Comparison of ENCODE assay signal across 18 cellular contexts in the genomic region with DNA sequence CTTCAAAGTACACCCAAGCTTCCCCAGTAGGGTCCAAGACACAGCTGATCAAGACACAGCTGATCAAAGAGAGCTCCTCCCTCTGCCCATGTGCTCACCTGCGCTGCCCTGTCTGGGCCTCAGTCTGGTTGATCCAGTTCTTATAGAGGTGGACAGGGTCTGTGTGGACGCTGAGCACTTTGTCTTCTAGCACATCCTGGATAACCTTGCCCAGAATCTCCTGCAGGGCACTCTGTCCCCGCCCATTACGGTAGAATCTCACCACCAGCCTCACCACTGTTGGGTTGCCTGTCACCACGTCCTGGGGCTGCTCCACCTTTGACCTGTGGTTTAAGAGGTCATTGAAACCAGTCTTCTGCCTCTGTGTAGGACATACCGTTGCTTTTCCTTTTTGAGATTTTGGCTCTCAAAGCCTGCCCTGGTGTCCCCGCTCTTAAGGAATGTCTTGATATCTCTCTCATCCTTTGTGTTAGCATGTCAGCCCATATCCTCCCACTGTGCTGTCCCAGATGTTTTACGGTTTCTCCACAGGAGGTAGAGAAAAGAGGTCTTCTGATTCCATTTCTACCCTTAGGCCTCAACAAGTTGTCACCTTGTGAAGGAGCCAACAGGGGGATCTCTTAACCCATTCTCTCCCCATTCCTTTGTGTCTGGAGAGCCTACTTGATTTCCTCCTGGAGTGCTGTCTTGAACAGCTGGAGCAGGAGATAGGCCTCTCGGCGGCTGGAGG. TPM values are rescaled to one million over a fixed set of nuclear protein-coding genes. Genes with fewer than 3 reads are reported as not detected.
DNase-seq lines count a peak whose midpoint lies in the region; ATAC-seq, FAIRE-seq and TF ChIP-seq lines count a peak whose summit lies in the region.
"Had no signal": no experiment of that assay in that cellular context is flagged by ENCODE, and none has a peak within 500 bp of the region (broad histone marks: within the 10 kb centered on the region; RNA-seq: fewer than 3 reads in every experiment).

No MANE protein-coding gene starts in this region.

- no peaks in the 10 kb centered on the region for H3K4me1 ChIP-seq in mammary epithelial cell (ENCODE audit: insufficient read depth, low read length)
- H3K4me1 ChIP-seq: Peyer's patch, SJCRH30 had no signal

- BruUV-seq in MCF 10A (replicated peaks; lab: Mats Ljungman, UMichigan) = no TSS peak
- BruUV-seq in mammary epithelial cell (replicated peaks; lab: Mats Ljungman, UMichigan) = no TSS peak

- H3K36me3 ChIP-seq in mammary epithelial cell (ENCODE audit: insufficient read depth, low read length) (peaks cover 25% of the 10 kb centered on the region), bronchial epithelial cell (ENCODE audit: control insufficient read depth, insufficient read depth, low read length) (no peaks in the 10 kb centered on the region)
- H3K36me3 ChIP-seq: Peyer's patch had no signal

- H3K9ac ChIP-seq in mammary epithelial cell (ENCODE audit: insufficient read depth, low read length) = no peak overlapping the region

- H3K9me3 ChIP-seq in mammary epithelial cell (replicated peaks; ENCODE audit: insufficient read depth, low read length) = no peaks in the 10 kb centered on the region
- H3K9me3 ChIP-seq: Peyer's patch, SJCRH30 had no signal

- H3K4me2 ChIP-seq in mammary epithelial cell (ENCODE audit: insufficient read depth, low read depth, low read length) = no peak overlapping the region

- TF ChIP-seq CTCF in MCF 10A (IDR thresholded peaks at IDR 0.05; ENCODE audit: unreplicated experiment) = no peak
- TF ChIP-seq CTCF in mammary epithelial cell (conservative IDR thresholded peaks at IDR 0.05 in 1 of 2, IDR thresholded peaks at IDR 0.05 in 1 of 2; ENCODE audit: extremely low read depth in 1 of 2, insufficient read depth in 1 of 2, low read depth in 1 of 2, low read length in 2 of 2) = no peak
- TF ChIP-seq CTCF in bronchial epithelial cell (IDR thresholded peaks at IDR 0.05; ENCODE audit: insufficient read depth, low read length, severe bottlenecking) = no peak
- no peak for TF ChIP-seq CTCF in activated CD8-positive, alpha-beta T cell treated with anti-CD3 and anti-CD28 coated beads for 36 hours (IDR thresholded peaks at IDR 0.05)

- no peak overlapping the region for H3K27ac ChIP-seq in mammary epithelial cell (ENCODE audit: insufficient read depth, low read depth, low read length)
- H3K27ac ChIP-seq: Peyer's patch, SJCRH30 had no signal

- ATAC-seq in activated CD8-positive, alpha-beta T cell treated with anti-CD3 and anti-CD28 coated beads for 36 hours = no peak

- H2AFZ ChIP-seq in mammary epithelial cell (ENCODE audit: low read depth, low read length) = no peak overlapping the region

- peaks cover 23% of the 10 kb centered on the region for H3K36me3 Mint-ChIP-seq in MCF 10A (ENCODE audit: insufficient read depth, unreplicated experiment)
- peaks cover 2% of the 10 kb centered on the region for H3K36me3 Mint-ChIP-seq in activated CD8-positive, alpha-beta T cell treated with anti-CD3 and anti-CD28 coated beads for 36 hours (ENCODE audit: low read depth)

- H3K79me2 ChIP-seq in mammary epithelial cell (ENCODE audit: insufficient read depth, low read length) = no peaks in the 10 kb centered on the region

- no peaks in the 10 kb centered on the region for H3K9me3 Mint-ChIP-seq in MCF 10A (ENCODE audit: unreplicated experiment)
- H3K9me3 Mint-ChIP-seq in activated CD8-positive, alpha-beta T cell treated with anti-CD3 and anti-CD28 coated beads for 36 hours = no peaks in the 10 kb centered on the region

- H3K4me3 ChIP-seq in mammary epithelial cell (replicated peaks in 1 of 3; ENCODE audit: insufficient read depth in 1 of 3, low read depth in 2 of 3, low read length in 3 of 3) = no peak overlapping the region
- H3K4me3 ChIP-seq in bronchial epithelial cell (ENCODE audit: low read depth, low read length) = no peak overlapping the region
- H3K4me3 ChIP-seq: Peyer's patch, SJCRH30 had no signal

- dilution Hi-C loops in mammary epithelial cell (cut with HindIII; ENCODE audit: low sequenced_read_pairs) = loop anchor here (5.0 kb wide), 2 partner anchors 48 to 57 kb away; no protein-coding TSS in a partner anchor

- peak overlapping the region; percentile 1 for H3K27ac Mint-ChIP-seq in MCF 10A (ENCODE audit: low read depth, unreplicated experiment)
- H3K27ac Mint-ChIP-seq in activated CD8-positive, alpha-beta T cell treated with anti-CD3 and anti-CD28 coated beads for 36 hours = no peak overlapping the region
- H3K27ac Mint-ChIP-seq: B cell had no signal

- H3K27me3 ChIP-seq in mammary epithelial cell (ENCODE audit: insufficient read depth, low read length) = no peaks in the 10 kb centered on the region
- no peaks in the 10 kb centered on the region for H3K27me3 ChIP-seq in bronchial epithelial cell (ENCODE audit: control insufficient read depth, insufficient read depth, low read length)
- H3K27me3 ChIP-seq: Peyer's patch, SJCRH30 had no signal

- in situ Hi-C loops in mammary epithelial cell (cut with MboI; ENCODE audit: low sequenced_read_pairs in 2 of 2) = no loop called here

- intact Hi-C loops in MCF 10A (cut with micrococcal nuclease) (no loop called here), mammary epithelial cell (cut with micrococcal nuclease) (no loop called here), posterior vena cava (cut with DNase I) (no loop called here)
- intact Hi-C loops in activated CD8-positive, alpha-beta T cell treated with anti-CD3 and anti-CD28 coated beads for 36 hours (cut with micrococcal nuclease) = no loop called here

- POLR2A ChIA-PET in MCF 10A (lab: Yijun Ruan, JAX) = interaction anchor here (0.6 kb wide), 1 partner anchor 9 kb away, joined by 3 read pairs; no protein-coding TSS in a partner anchor
- POLR2A ChIA-PET in activated CD8-positive, alpha-beta T cell treated with anti-CD3 and anti-CD28 coated beads for 36 hours (lab: Charles Lee) = no interaction called here

- 94% methylated on average over 10 of the region's 10 CpGs for WGBS in mammary epithelial cell (ENCODE audit: low coverage, missing lambda C conversion rate)

- no peak overlapping the region for H3K4me3 Mint-ChIP-seq in MCF 10A (ENCODE audit: unreplicated experiment)
- no peak overlapping the region for H3K4me3 Mint-ChIP-seq in activated CD8-positive, alpha-beta T cell treated with anti-CD3 and anti-CD28 coated beads for 36 hours
- H3K4me3 Mint-ChIP-seq: B cell had no signal

- no peaks in the 10 kb centered on the region for H3K27me3 Mint-ChIP-seq in MCF 10A (ENCODE audit: insufficient read depth, unreplicated experiment)
- H3K27me3 Mint-ChIP-seq in activated CD8-positive, alpha-beta T cell treated with anti-CD3 and anti-CD28 coated beads for 36 hours = no peaks in the 10 kb centered on the region
- H3K27me3 Mint-ChIP-seq: B cell had no signal

- DNase-seq in MCF 10A (ENCODE audit: unreplicated experiment) (no peak), mammary epithelial cell (no peak), bronchial epithelial cell (ENCODE audit: low read depth) (no peak), posterior vena cava (ENCODE audit: low spot score) (peak; percentile 13), HuH-7 (ENCODE audit: low spot score) (no peak)
- DNase-seq in activated CD8-positive, alpha-beta T cell treated with anti-CD3 and anti-CD28 coated beads for 36 hours = no peak
- DNase-seq: H7, MM.1S, NCI-H1048, NCI-H1417 treated with DMSO at 0.1 percent for 48 hours, NCI-H187, NCI-H446 treated with DMSO at 0.1 percent for 48 hours, NCI-H748 treated with DMSO at 0.1 percent for 48 hours, SJCRH30 had no signal

- no peaks in the 10 kb centered on the region for H3K4me1 Mint-ChIP-seq in MCF 10A (ENCODE audit: insufficient read depth, unreplicated experiment)
- H3K4me1 Mint-ChIP-seq in activated CD8-positive, alpha-beta T cell treated with anti-CD3 and anti-CD28 coated beads for 36 hours (ENCODE audit: low read depth) = peaks cover 1% of the 10 kb centered on the region
- H3K4me1 Mint-ChIP-seq: B cell had no signal

- FAIRE-seq in bronchial epithelial cell (lab: Jason Lieb, UNC) = peak; percentile 95
- FAIRE-seq: A204.1 had no signal

- H4K20me1 ChIP-seq in mammary epithelial cell (ENCODE audit: insufficient read depth, low read length) = no peaks in the 10 kb centered on the region

- CTCF ChIA-PET in MCF 10A (lab: Yijun Ruan, JAX) (interaction anchor here (0.6 to 1.8 kb wide), 3 partner anchors 70 to 139 kb away, joined by 3 to 4 read pairs (median 4); a partner anchor contains a TSS), mammary epithelial cell (lab: Charles Lee; ENCODE audit: low non-redundant PET) (no interaction called here)
- CTCF ChIA-PET in activated CD8-positive, alpha-beta T cell treated with anti-CD3 and anti-CD28 coated beads for 36 hours (lab: Charles Lee) = no interaction called here

RNA-seq across cellular contexts. Expression of a gene that starts 33.5 kb away (rescaled TPM):
- total RNA-seq in MCF 10A (2022) (36.4 and 48.3 TPM in 2 replicates), mammary epithelial cell (10 to 100 TPM in 1 of 2 donors, 1 to 10 TPM in 1; 1.3 to 35.7 TPM), bronchial epithelial cell (0.53 and 1.7 TPM in 2 replicates), posterior vena cava (under 1 TPM; 0.43 to 0.79 TPM)
- 16.6 TPM for polyA plus RNA-seq in mammary epithelial cell
- polyA minus RNA-seq in mammary epithelial cell = 56.3 TPM
- total RNA-seq in activated CD8-positive, alpha-beta T cell treated with anti-CD3 and anti-CD28 coated beads for 36 hours = 10 to 100 TPM; 14.4 to 14.9 TPM

RNA-seq across cellular contexts. Expression of a gene that starts 38.3 kb away (rescaled TPM):
- 113 and 131 TPM in 2 replicates for total RNA-seq in MCF 10A (2022)
- 10 to 100 TPM in 1 of 2 donors, 1 to 10 TPM in 1; 9.2 to 34.3 TPM for total RNA-seq in mammary epithelial cell
- polyA plus RNA-seq in mammary epithelial cell = 11.4 TPM
- polyA minus RNA-seq in mammary epithelial cell = 9.6 TPM
- 1.3 and 4.9 TPM in 2 replicates for total RNA-seq in bronchial epithelial cell
- total RNA-seq in posterior vena cava = 100 to 1,000 TPM in 1 of 2 donors, 10 to 100 TPM in 1; 77.5 to 102 TPM
- 10 to 100 TPM; 35.3 to 35.8 TPM for total RNA-seq in activated CD8-positive, alpha-beta T cell treated with anti-CD3 and anti-CD28 coated beads for 36 hours

RNA-seq across cellular contexts. Expression of a gene that starts 40.6 kb away (rescaled TPM):
- not detected in 2 replicates for total RNA-seq in MCF 10A (2022)
- not detected for total RNA-seq in mammary epithelial cell
- not detected for polyA plus RNA-seq in mammary epithelial cell
- not detected for polyA minus RNA-seq in mammary epithelial cell
- not detected in 2 replicates for total RNA-seq in bronchial epithelial cell
- total RNA-seq in posterior vena cava = not detected
- total RNA-seq in activated CD8-positive, alpha-beta T cell treated with anti-CD3 and anti-CD28 coated beads for 36 hours = 10 to 100 TPM; 19.8 to 20.2 TPM
- total RNA-seq: LHCN-M2, Peyer's patch, SJCRH30 had no signal

RNA-seq across cellular contexts. Expression of a gene that starts 52.7 kb away (rescaled TPM):
- total RNA-seq in MCF 10A (2022) (141 and 155 TPM in 2 replicates), mammary epithelial cell (10 to 100 TPM; 68.7 to 87.1 TPM), bronchial epithelial cell (142 and 154 TPM in 2 replicates), posterior vena cava (10 to 100 TPM; 62.5 to 82.1 TPM)
- 103 TPM for polyA plus RNA-seq in mammary epithelial cell
- polyA minus RNA-seq in mammary epithelial cell = 60.7 TPM
- 10 to 100 TPM; 65.4 to 68.6 TPM for total RNA-seq in activated CD8-positive, alpha-beta T cell treated with anti-CD3 and anti-CD28 coated beads for 36 hours

Comparison
In these comparisons a context has a peak if more than half of its experiments do, and no peak if none do; other contexts are left out.
1. RNA of a gene that starts 40.6 kb away (total RNA-seq): 19.8 to 20.2 TPM in activated CD8-positive, alpha-beta T cell treated with anti-CD3 and anti-CD28 coated beads for 36 hours; not detected in MCF 10A, not detected in mammary epithelial cell, not detected in bronchial epithelial cell and not detected in posterior vena cava; every median in the first group is over 10 times any median in the second.